ENCODE assay signal across 8 cellular contexts in the genomic region with DNA sequence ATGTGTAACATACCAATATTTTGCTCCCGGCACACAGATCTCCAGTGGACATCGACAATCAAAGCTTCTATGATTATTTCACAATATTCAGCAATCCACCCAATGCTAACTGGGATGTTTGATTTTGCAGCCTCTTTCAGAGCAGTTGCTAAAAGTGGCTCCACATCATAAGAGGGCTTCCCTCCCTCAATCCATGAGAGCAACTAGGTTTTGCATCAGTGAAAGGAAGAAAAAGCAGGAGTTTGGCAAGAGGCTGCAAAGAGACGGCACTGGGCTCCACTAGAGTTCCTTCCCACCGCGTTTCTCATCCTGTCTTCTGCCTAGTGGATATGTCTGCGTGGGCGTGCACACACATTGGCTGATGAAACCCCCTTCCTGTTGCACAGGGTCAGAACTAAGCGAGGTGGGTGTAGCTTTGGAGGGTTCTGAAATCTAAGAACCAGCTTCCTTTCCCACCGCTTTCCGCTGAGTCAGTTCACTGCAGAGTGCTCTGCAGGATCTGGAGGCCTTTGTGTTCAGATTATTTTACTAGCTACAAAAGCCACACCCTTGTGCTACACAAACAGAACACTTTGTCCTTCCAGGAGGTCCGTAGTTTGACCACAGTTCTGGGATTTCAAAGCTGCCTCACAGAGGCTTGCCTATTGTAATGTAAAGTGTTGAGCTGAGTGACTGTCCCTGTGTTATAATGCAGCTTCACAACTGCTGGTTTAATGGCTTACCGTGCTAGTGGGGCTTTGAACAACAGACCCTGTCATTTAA. TPM values are rescaled to one million over a fixed set of nuclear protein-coding genes. Genes with fewer than 3 reads are reported as not detected.
DNase-seq lines count a peak whose midpoint lies in the region; TF ChIP-seq lines count a peak whose summit lies in the region.

No MANE protein-coding gene starts in this region.

- CTCF ChIA-PET in GM10248 (lab: Yijun Ruan, JAX), result interaction anchor here (1.0 kb wide), 1 partner anchor 19 kb away, joined by 3 read pairs; no protein-coding TSS in a partner anchor

- H3K4me1 ChIP-seq in tibial artery, result peaks cover 0 to 21% (median 17%) of the 10 kb centered on the region in 4 donors

- intact Hi-C loops in tibial artery (cut with DNase I; ENCODE audit: low total_unique reads), result no loop called here

- no peaks in the 10 kb centered on the region for H3K36me3 ChIP-seq in tibial artery

- H3K9me3 ChIP-seq in tibial artery, result no peaks in the 10 kb centered on the region

- TF ChIP-seq CTCF in fibroblast of pulmonary artery (IDR thresholded peaks at IDR 0.05; ENCODE audit: low read length, missing control alignments), result no peak
- TF ChIP-seq CTCF in tibial artery (IDR thresholded peaks at IDR 0.05), result no peak
- TF ChIP-seq CTCF in GM10248 (IDR thresholded peaks at IDR 0.05; ENCODE audit: control extremely low read depth, extremely low read depth, low read depth, missing control alignments), result no peak

- peak overlapping the region; percentile 24 to 50 for H3K27ac ChIP-seq in tibial artery

- H3K27me3 ChIP-seq in tibial artery, result no peaks in the 10 kb centered on the region

- peak overlapping the region; percentile 40 for H3K4me3 ChIP-seq in fibroblast of pulmonary artery (replicated peaks; ENCODE audit: low read depth, low read length)
- H3K4me3 ChIP-seq in tibial artery, result peak overlapping the region in 1 of 2 donors; percentile 8

- POLR2A ChIA-PET in GM10248 (lab: Yijun Ruan, JAX), result no interaction called here

- peak; percentile 85 for DNase-seq in ELR (ENCODE audit: low read depth)
- peak; percentile 85 for DNase-seq in NCI-H146 (lab: John Stamatoyannopoulos, UW)
- peak in 2 of 3 experiments; percentile 7 to 12 for DNase-seq in activated CD8-positive, alpha-beta memory T cell treated with anti-CD3 and anti-CD28 coated beads for 48 hours (ENCODE audit: low read depth in 2 of 3, low spot score in 2 of 3)
- DNase-seq in fibroblast of pulmonary artery (ENCODE audit: low read depth), result peak; percentile 99
- DNase-seq in myocyte (ENCODE audit: low read depth), result peak; percentile 91
- DNase-seq in tibial artery, result peak; percentile 78 to 79
- DNase-seq in T-helper 9 cell, result no peak
- no peak for DNase-seq in GM10248 (ENCODE audit: extremely low spot score)

RNA-seq across cellular contexts. Expression of a gene that starts 28.1 kb away (rescaled TPM):
- total RNA-seq in myocyte, result 19.2 and 38.4 TPM in 2 replicates
- polyA plus RNA-seq in myocyte (2012), result 26.8 TPM

Comparison
In these comparisons a context has a peak if more than half of its experiments do, and no peak if none do; other contexts are left out.
1. DNase-seq: peak in ELR (single experiment), NCI-H146 (single experiment), activated CD8-positive, alpha-beta memory T cell treated with anti-CD3 and anti-CD28 coated beads for 48 hours (2 of 3), fibroblast of pulmonary artery (single experiment), myocyte (single experiment) and tibial artery (2 of 2); none in T-helper 9 cell (single experiment) and GM10248 (single experiment).